10 cellular contexts compared by ENCODE assay signal in the genomic region with DNA sequence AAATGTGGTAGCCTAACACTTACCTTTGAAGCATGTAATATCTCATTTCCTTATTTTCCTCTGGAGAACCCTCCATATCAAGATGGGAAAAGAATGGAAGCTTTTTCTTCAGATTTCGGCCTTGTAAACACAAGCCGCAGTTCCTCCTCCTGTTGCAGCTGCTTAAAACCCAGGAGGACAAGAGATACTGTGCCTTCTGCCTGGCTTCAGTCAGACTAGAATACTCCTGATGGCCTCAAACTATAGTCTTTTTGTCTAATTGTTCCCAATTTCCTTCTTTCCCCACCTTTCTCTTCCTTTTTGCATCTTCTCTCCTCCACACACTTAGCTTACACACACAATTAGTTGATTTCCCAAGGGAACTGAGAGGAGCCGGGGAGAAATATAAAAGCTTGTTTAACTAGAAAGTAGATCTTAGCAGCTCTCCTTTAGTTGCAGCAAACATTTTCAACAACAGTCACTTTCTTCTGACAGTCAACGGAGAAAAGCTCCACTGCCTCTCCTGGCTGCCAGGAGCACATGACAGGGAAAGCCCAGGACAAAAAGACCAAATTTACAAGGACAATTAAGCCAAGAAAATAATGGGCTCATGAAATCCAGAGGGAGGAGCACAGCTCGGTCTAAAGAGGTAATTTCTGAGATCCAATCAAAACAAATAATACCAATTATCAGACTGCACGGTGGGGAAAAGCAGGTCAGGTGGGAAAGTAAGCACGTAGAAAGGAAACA.
A peak's percentile ranks its signal among the peaks of the same experiment; 100 is the strongest.
DNase-seq lines count a peak whose midpoint lies in the region; ATAC-seq and TF ChIP-seq lines count a peak whose summit lies in the region.
"Had no signal": no experiment of that assay in that cellular context is flagged by ENCODE, and none has a peak within 500 bp of the region (broad histone marks: within the 10 kb centered on the region; RNA-seq: fewer than 3 reads in every experiment).

No MANE protein-coding gene starts in this region.

- H3K4me1 ChIP-seq in HUES6 (ENCODE audit: control insufficient read depth, insufficient read depth, low read length) (peaks cover 47% of the 10 kb centered on the region), heart right ventricle (peaks cover 0 to 27% (median 18%) of the 10 kb centered on the region in 9 donors)

- peak in 6 of 8 donors; percentile 38 to 60 (median 49) for ATAC-seq in heart right ventricle
- no peak for ATAC-seq in CD4-positive, alpha-beta T cell (ENCODE audit: poor library complexity)

- H3K9me3 Mint-ChIP-seq in CD4-positive, alpha-beta T cell = no peaks in the 10 kb centered on the region
- H3K9me3 Mint-ChIP-seq: immature natural killer cell had no signal

- DNase-seq in SK-N-MC (ENCODE audit: low read depth, low spot score) = no peak
- no peak for DNase-seq in heart right ventricle
- no peak for DNase-seq in retinal pigment epithelial cell (ENCODE audit: low read depth)
- DNase-seq in HK-2 (ENCODE audit: unreplicated experiment) = no peak
- no peak for DNase-seq in H4 (ENCODE audit: low spot score)
- no peak for DNase-seq in CD4-positive, alpha-beta T cell
- no peak for DNase-seq in HPDE6-E6E7 (ENCODE audit: extremely low spot score)
- DNase-seq: immature natural killer cell, NCI-H524 had no signal

- H3K4me3 ChIP-seq in HUES6 (ENCODE audit: low read depth, low read length) (peak overlapping the region; percentile 3; the same call in 1 of the 2 replicates), SK-N-MC (peak overlapping the region; percentile 63), heart right ventricle (peak overlapping the region in 6 of 10 donors; percentile 3 to 35 (median 12)), retinal pigment epithelial cell (ENCODE audit: low read length) (peak overlapping the region; percentile 14)

- no peak overlapping the region for H3K9ac ChIP-seq in HUES6 (ENCODE audit: low read length)
- H3K9ac ChIP-seq in SK-N-MC (ENCODE audit: insufficient read length) = peak overlapping the region; percentile 63

- intact Hi-C loops in heart right ventricle (cut with DNase I) = no loop called here
- intact Hi-C loops in CD4-positive, alpha-beta T cell (cut with DNase I, micrococcal nuclease) = no loop called here

- H3K27ac ChIP-seq in HUES6 (ENCODE audit: low read depth, low read length) (peak overlapping the region; percentile 75; the same call in 1 of the 2 replicates), SK-N-MC (peak overlapping the region; percentile 82), heart right ventricle (peak overlapping the region in 5 of 10 donors; percentile 26 to 55 (median 36))
- no peak overlapping the region for H3K27ac ChIP-seq in CD4-positive, alpha-beta T cell (ENCODE audit: low read depth, low read length)

- POLR2A ChIA-PET in CD4-positive, alpha-beta T cell (lab: Charles Lee) = no interaction called here

- no peaks in the 10 kb centered on the region for H3K27me3 Mint-ChIP-seq in CD4-positive, alpha-beta T cell

- no peak overlapping the region for H3K4me3 Mint-ChIP-seq in CD4-positive, alpha-beta T cell
- H3K4me3 Mint-ChIP-seq: immature natural killer cell had no signal

- TF ChIP-seq CTCF in heart right ventricle (IDR thresholded peaks at IDR 0.05) = no peak
- no peak for TF ChIP-seq CTCF in retinal pigment epithelial cell (conservative IDR thresholded peaks at IDR 0.05; ENCODE audit: low read depth, low read length)
- TF ChIP-seq CTCF in CD4-positive, alpha-beta T cell (IDR thresholded peaks at IDR 0.05) = no peak

- H3K9me3 ChIP-seq in HUES6 (ENCODE audit: control insufficient read depth, insufficient read depth, low read depth, low read length) (no peaks in the 10 kb centered on the region), SK-N-MC (ENCODE audit: low read depth, low read length) (no peaks in the 10 kb centered on the region), heart right ventricle (no peaks in the 10 kb centered on the region)
- no peaks in the 10 kb centered on the region for H3K9me3 ChIP-seq in CD4-positive, alpha-beta T cell (ENCODE audit: control insufficient read depth, low read length)

- H3K27me3 ChIP-seq in HUES6 (ENCODE audit: control insufficient read depth, insufficient read depth, low read length) = no peaks in the 10 kb centered on the region
- H3K27me3 ChIP-seq in heart right ventricle = no peaks in the 10 kb centered on the region
- no peaks in the 10 kb centered on the region for H3K27me3 ChIP-seq in CD4-positive, alpha-beta T cell (ENCODE audit: control insufficient read depth, insufficient read depth, low read length)

- H3K36me3 Mint-ChIP-seq in CD4-positive, alpha-beta T cell (ENCODE audit: low read depth) = peaks cover 5% of the 10 kb centered on the region

- H3K36me3 ChIP-seq in HUES6 (ENCODE audit: control insufficient read depth, insufficient read depth, low read length) (peaks cover 8% of the 10 kb centered on the region; the same call in 1 of the 2 replicates), SK-N-MC (ENCODE audit: insufficient read depth, low read length) (peaks cover 4% of the 10 kb centered on the region), heart right ventricle (peaks cover 0 to 16% (median 0%) of the 10 kb centered on the region in 9 donors)

- 32 to 38% methylated on average over 7 of the region's 7 CpGs for WGBS in heart right ventricle, 2 donors

- CTCF ChIA-PET in CD4-positive, alpha-beta T cell (lab: Charles Lee) = interaction anchor here (1.1 kb wide), 1 partner anchor 15 kb away, joined by 3 read pairs; no protein-coding TSS in a partner anchor

- H3K4me1 Mint-ChIP-seq in CD4-positive, alpha-beta T cell (ENCODE audit: low read depth) = no peaks in the 10 kb centered on the region
- H3K4me1 Mint-ChIP-seq: immature natural killer cell had no signal

- no peak overlapping the region for H3K27ac Mint-ChIP-seq in CD4-positive, alpha-beta T cell
- H3K27ac Mint-ChIP-seq: immature natural killer cell had no signal

Comparison
In these comparisons a context has a peak if more than half of its experiments do, and no peak if none do; other contexts are left out.
1. H3K4me3 ChIP-seq: peak in every context shown above with its lines; median percentile 63 in SK-N-MC; 14 in retinal pigment epithelial cell; 12 in heart right ventricle; 3 in HUES6.